1 cellular context compared by ENCODE assay signal in the genomic region with DNA sequence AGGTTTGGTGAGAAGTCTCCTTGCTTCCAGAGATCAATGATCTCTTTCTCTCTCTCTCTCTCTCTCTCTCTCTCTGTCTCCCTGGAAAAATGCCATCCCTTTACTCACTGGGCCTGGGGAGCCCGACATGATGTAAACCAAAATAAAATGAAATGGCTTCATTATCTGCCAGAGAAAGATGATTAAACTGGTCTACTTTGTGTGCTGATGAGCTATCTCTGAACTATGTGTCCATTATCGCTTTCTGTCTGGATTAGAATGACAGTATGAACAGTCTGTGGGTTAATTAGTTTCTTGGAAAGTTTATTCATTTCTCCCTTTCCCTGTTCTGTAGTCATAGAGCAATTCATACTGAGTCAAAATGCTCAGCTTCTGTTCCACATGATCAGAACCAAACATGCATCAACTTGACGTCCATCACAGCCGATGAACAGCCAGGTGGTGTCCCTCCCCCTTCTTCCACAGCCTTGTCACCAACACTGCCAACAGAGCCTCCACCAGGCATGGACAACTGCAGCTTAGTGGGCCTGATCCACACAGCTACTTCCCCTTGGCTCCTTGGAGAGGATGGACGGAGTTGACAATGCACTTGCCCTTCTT.
TF ChIP-seq lines count a peak whose summit lies in the region.

No MANE protein-coding gene starts in this region.

TF ChIP-seq in GM12878, 131 proteins besides CTCF, POLR2A, EP300 and RAD21:
- TF ChIP-seq BCL11A (IDR thresholded peaks at IDR 0.05; ENCODE audit: low read depth, low read length) (peak; percentile 55; the same call in 1 of the 2 replicates), RB1 (IDR thresholded peaks at IDR 0.05; ENCODE audit: borderline replicate concordance) (no peak), MTA2 (IDR thresholded peaks at IDR 0.05; ENCODE audit: low read depth) (peak; percentile 70), POLR2AphosphoS2 (IDR thresholded peaks at IDR 0.05; ENCODE audit: low read depth, low read length) (no peak), ZBTB40 (IDR thresholded peaks at IDR 0.05; ENCODE audit: borderline replicate concordance) (no peak)
